ENCODE assay signal across 8 cellular contexts in genomic region chr5:180495292-180495691, GRCh38. TPM values are rescaled to one million over a fixed set of nuclear protein-coding genes. Genes with fewer than 3 reads are reported as not detected.
DNase-seq lines count a peak whose midpoint lies in the region; ATAC-seq and TF ChIP-seq lines count a peak whose summit lies in the region.

No MANE protein-coding gene starts in this region.

- H3K9me3 Mint-ChIP-seq in progenitor cell of endocrine pancreas (ENCODE audit: low read depth): no peaks in the 10 kb centered on the region

- no peak for TF ChIP-seq POLR2A in esophagus squamous epithelium (IDR thresholded peaks at IDR 0.05)

- peaks cover 7 to 62% (median 26%) of the 10 kb centered on the region in 3 donors for H3K4me1 ChIP-seq in esophagus squamous epithelium

- H3K4me1 Mint-ChIP-seq in progenitor cell of endocrine pancreas (ENCODE audit: low read depth): peaks cover 20% of the 10 kb centered on the region

- H3K27me3 Mint-ChIP-seq in progenitor cell of endocrine pancreas: no peaks in the 10 kb centered on the region

- H3K36me3 ChIP-seq in esophagus squamous epithelium: peaks cover 0 to 8% (median 0%) of the 10 kb centered on the region in 3 donors

- H3K4me3 Mint-ChIP-seq in progenitor cell of endocrine pancreas (ENCODE audit: low read depth): peak overlapping the region; percentile 70

- H3K27ac ChIP-seq in RWPE1 (peak overlapping the region; percentile 92), esophagus squamous epithelium (peak overlapping the region; percentile 93 to 98 (median 96))

- POLR2A ChIA-PET in RWPE1 (lab: Yijun Ruan, JAX; ENCODE audit: low non-redundant PET): no interaction called here

- no peak for ATAC-seq in HG03342 (IDR thresholded peaks at IDR 0.05; ENCODE audit: unreplicated experiment)
- no peak for ATAC-seq in GM21447 (IDR thresholded peaks at IDR 0.05; ENCODE audit: unreplicated experiment)
- no peak for ATAC-seq in GM18520 (IDR thresholded peaks at IDR 0.05; ENCODE audit: unreplicated experiment)

- CTCF ChIA-PET in RWPE1 (lab: Yijun Ruan, JAX): interaction anchor here (0.8 to 1.6 kb wide), 2 partner anchors 111 to 201 kb away, joined by 3 to 5 read pairs; no protein-coding TSS in a partner anchor

- intact Hi-C loops in esophagus squamous epithelium (cut with DNase I): no loop called here

- TF ChIP-seq CTCF in GM12864 (IDR thresholded peaks at IDR 0.05; ENCODE audit: low read depth, low read length, missing control alignments): no peak
- TF ChIP-seq CTCF in RWPE1 (conservative IDR thresholded peaks at IDR 0.05; ENCODE audit: low read depth): no peak
- TF ChIP-seq CTCF in esophagus squamous epithelium (IDR thresholded peaks at IDR 0.05): no peak
- TF ChIP-seq CTCF in progenitor cell of endocrine pancreas (IDR thresholded peaks at IDR 0.05; ENCODE audit: unreplicated experiment): no peak

- H3K36me3 Mint-ChIP-seq in progenitor cell of endocrine pancreas (ENCODE audit: insufficient read depth): peaks cover 9% of the 10 kb centered on the region

- DNase-seq in GM12864 (ENCODE audit: low read depth): no peak
- DNase-seq in RWPE1 (ENCODE audit: low spot score): peak; percentile 26
- no peak for DNase-seq in esophagus squamous epithelium (lab: John Stamatoyannopoulos, UW)
- DNase-seq in progenitor cell of endocrine pancreas (ENCODE audit: low spot score, unreplicated experiment): no peak
- no peak for DNase-seq in NCI-H187 (lab: John Stamatoyannopoulos, UW)

- 11 to 17% methylated on average over 7 of the region's 7 CpGs for WGBS in esophagus squamous epithelium, 2 donors

- peak overlapping the region; percentile 93 for H3K27ac Mint-ChIP-seq in progenitor cell of endocrine pancreas

- no peaks in the 10 kb centered on the region for H3K9me3 ChIP-seq in esophagus squamous epithelium

- H3K4me3 ChIP-seq in GM12864 (ENCODE audit: low read depth, low read length) (peak overlapping the region; percentile 97), esophagus squamous epithelium (peak overlapping the region; percentile 76 to 95 (median 90))

- no peaks in the 10 kb centered on the region for H3K27me3 ChIP-seq in esophagus squamous epithelium

RNA-seq across cellular contexts. Expression of gene CNOT6, which starts 1.1 kb away (rescaled TPM):
- 10 to 100 TPM; 11.8 to 27.5 (median 16.5) TPM for total RNA-seq in esophagus squamous epithelium
- 68.3 and 70.4 TPM in 2 replicates for total RNA-seq in progenitor cell of endocrine pancreas
